Comparison of ENCODE assay signal across 38 cellular contexts in genomic region chr16:1446296-1447080, GRCh38. TPM values are rescaled to one million over a fixed set of nuclear protein-coding genes. Genes with fewer than 3 reads are reported as not detected.
"Had no signal": no experiment of that assay in that cellular context is flagged by ENCODE, and none has a peak within 500 bp of the region (broad histone marks: within the 10 kb centered on the region; RNA-seq: fewer than 3 reads in every experiment).

No MANE protein-coding gene starts in this region.

- H3K27me3 Mint-ChIP-seq: activated CD4-positive, alpha-beta memory T cell treated with anti-CD3 and anti-CD28 coated beads, Interleukin-2, amount 10 ng/mL, durations not matched to agents 7 days and 5 days; activated CD8-positive, alpha-beta memory T cell treated with anti-CD3 and anti-CD28 coated beads, Interleukin-2, amount 10 ng/mL, durations not matched to agents 7 days and 5 days; activated naive CD4-positive, alpha-beta T cell treated with anti-CD3 and anti-CD28 coated beads, Interleukin-2, amount 10 ng/mL, durations not matched to agents 7 days and 5 days; activated naive CD8-positive, alpha-beta T cell; activated naive CD8-positive, alpha-beta T cell treated with anti-CD3 and anti-CD28 coated beads, Interleukin-2, amount 50 U/mL, for 24 hours; central memory CD8-positive, alpha-beta T cell had no signal

- H3K27ac Mint-ChIP-seq: activated CD4-positive, alpha-beta memory T cell treated with anti-CD3 and anti-CD28 coated beads, Interleukin-2, amount 10 ng/mL, durations not matched to agents 7 days and 5 days; activated CD8-positive, alpha-beta memory T cell treated with anti-CD3 and anti-CD28 coated beads, Interleukin-2, amount 10 ng/mL, durations not matched to agents 7 days and 5 days; activated naive CD4-positive, alpha-beta T cell treated with anti-CD3 and anti-CD28 coated beads, Interleukin-2, amount 10 ng/mL, durations not matched to agents 7 days and 5 days; activated naive CD8-positive, alpha-beta T cell; activated naive CD8-positive, alpha-beta T cell treated with anti-CD3 and anti-CD28 coated beads, Interleukin-2, amount 50 U/mL, for 24 hours had no signal

- H3K4me3 ChIP-seq: SJCRH30, SK-N-MC had no signal

- H3K9me3 ChIP-seq: SJCRH30 had no signal

- H3K4me3 Mint-ChIP-seq: activated CD4-positive, alpha-beta memory T cell treated with anti-CD3 and anti-CD28 coated beads, Interleukin-2, amount 10 ng/mL, durations not matched to agents 7 days and 5 days; activated CD8-positive, alpha-beta memory T cell treated with anti-CD3 and anti-CD28 coated beads, Interleukin-2, amount 10 ng/mL, durations not matched to agents 7 days and 5 days; activated naive CD4-positive, alpha-beta T cell treated with anti-CD3 and anti-CD28 coated beads, Interleukin-2, amount 10 ng/mL, durations not matched to agents 7 days and 5 days; activated naive CD8-positive, alpha-beta T cell; activated naive CD8-positive, alpha-beta T cell treated with anti-CD3 and anti-CD28 coated beads, Interleukin-2, amount 50 U/mL, for 24 hours; central memory CD8-positive, alpha-beta T cell had no signal

- H3K36me3 Mint-ChIP-seq: activated CD8-positive, alpha-beta memory T cell treated with anti-CD3 and anti-CD28 coated beads, Interleukin-2, amount 10 ng/mL, durations not matched to agents 7 days and 5 days had no signal

- ATAC-seq: activated CD8-positive, alpha-beta memory T cell treated with anti-CD3 and anti-CD28 coated beads, Interleukin-2, amount 10 ng/mL, durations not matched to agents 7 days and 5 days; activated naive CD8-positive, alpha-beta T cell treated with anti-CD3 and anti-CD28 coated beads, Interleukin-2, amount 50 U/mL, for 24 hours; Panc1 had no signal

- H3K4me1 ChIP-seq: SJCRH30 had no signal

- H3K9me3 Mint-ChIP-seq: activated CD4-positive, alpha-beta memory T cell treated with anti-CD3 and anti-CD28 coated beads, Interleukin-2, amount 10 ng/mL, durations not matched to agents 7 days and 5 days; activated naive CD4-positive, alpha-beta T cell treated with anti-CD3 and anti-CD28 coated beads, Interleukin-2, amount 10 ng/mL, durations not matched to agents 7 days and 5 days; activated naive CD8-positive, alpha-beta T cell treated with anti-CD3 and anti-CD28 coated beads, Interleukin-2, amount 50 U/mL, for 24 hours; central memory CD8-positive, alpha-beta T cell had no signal

- DNase-seq: activated CD4-positive, alpha-beta memory T cell treated with anti-CD3 and anti-CD28 coated beads, Interleukin-2, amount 10 ng/mL, durations not matched to agents 7 days and 5 days; activated CD4-positive, alpha-beta T cell treated with anti-CD3 and anti-CD28 coated beads for 1 hour; activated CD4-positive, alpha-beta T cell treated with anti-CD3 and anti-CD28 coated beads for 48 hours; activated CD4-positive, CD25-positive, alpha-beta regulatory T cell; activated CD8-positive, alpha-beta memory T cell treated with anti-CD3 and anti-CD28 coated beads for 24 hours; activated CD8-positive, alpha-beta memory T cell treated with anti-CD3 and anti-CD28 coated beads, Interleukin-2, amount 10 ng/mL, durations not matched to agents 7 days and 5 days; activated CD8-positive, alpha-beta memory T cell treated with anti-CD3 and anti-CD28 coated beads, Interleukin-2, amount 50 U/mL, for 48 hours; activated effector memory CD4-positive, alpha-beta T cell treated with Interleukin-2 at 50 U/mL for 16 hours; activated naive CD4-positive, alpha-beta T cell treated with anti-CD3 and anti-CD28 coated beads, Interleukin-2, amount 10 ng/mL, durations not matched to agents 7 days and 5 days; activated naive CD8-positive, alpha-beta T cell treated with anti-CD3 and anti-CD28 coated beads, Interleukin-2, amount 50 U/mL, for 24 hours; activated T-cell treated with anti-CD3 and anti-CD28 coated beads, Interleukin-2, amount 50 U/mL, for 48 hours; aorta; brain microvascular endothelial cell; Karpas-422; NCI-H1048; NCI-H1105 treated with DMSO at 0.1 percent for 48 hours; NCI-H1436; NCI-H1694; NCI-H1930; NCI-H2081 treated with DMSO at 0.1 percent for 48 hours; NCI-H345; NCI-H524 treated with DMSO at 0.1 percent for 48 hours; NCI-H748 treated with DMSO at 0.1 percent for 48 hours; NK-92 treated with Interleukin-12 subunit alpha and Interleukin-12 subunit beta, amount 100 ng/mL, for 24 hours; SHP77; SJCRH30; T1000; WERI-Rb-1 had no signal

- H3K36me3 ChIP-seq: SJCRH30 had no signal

- H3K4me1 Mint-ChIP-seq: activated CD4-positive, alpha-beta memory T cell treated with anti-CD3 and anti-CD28 coated beads, Interleukin-2, amount 10 ng/mL, durations not matched to agents 7 days and 5 days; activated CD8-positive, alpha-beta memory T cell treated with anti-CD3 and anti-CD28 coated beads, Interleukin-2, amount 10 ng/mL, durations not matched to agents 7 days and 5 days; activated naive CD4-positive, alpha-beta T cell treated with anti-CD3 and anti-CD28 coated beads, Interleukin-2, amount 10 ng/mL, durations not matched to agents 7 days and 5 days; activated naive CD8-positive, alpha-beta T cell treated with anti-CD3 and anti-CD28 coated beads, Interleukin-2, amount 50 U/mL, for 24 hours; central memory CD8-positive, alpha-beta T cell had no signal

- H3K27ac ChIP-seq: brain microvascular endothelial cell, SJCRH30, SK-N-MC, WERI-Rb-1 had no signal

- H3K27me3 ChIP-seq: brain microvascular endothelial cell, SJCRH30 had no signal

RNA-seq across cellular contexts. Expression of gene CCDC154, which starts 2.1 kb away (rescaled TPM):
- total RNA-seq: RPMI7951 had no signal

RNA-seq across cellular contexts. Expression of gene PERCC1, which starts 15.6 kb away (rescaled TPM):
- total RNA-seq: activated CD4-positive, alpha-beta memory T cell treated with anti-CD3 and anti-CD28 coated beads, Interleukin-2, amount 10 ng/mL, durations not matched to agents 7 days and 5 days; aorta; MCF 10A; NCI-H460; OCI-LY7; RPMI7951; T-helper 1 cell treated with Interleukin-12 subunit alpha and Interleukin-12 subunit beta and Interleukin-4 antibody, amounts not matched to agents 30 ng/mL and 1 ng/mL, for 36 hours; T-helper 2 cell treated with Interferon-gamma antibody and Interleukin-4, amounts not matched to agents 100 ng/mL and 5 ng/mL, for 36 hours had no signal
- polyA plus RNA-seq: aorta had no signal
